ENCODE assay signal across 13 cellular contexts in the genomic region with DNA sequence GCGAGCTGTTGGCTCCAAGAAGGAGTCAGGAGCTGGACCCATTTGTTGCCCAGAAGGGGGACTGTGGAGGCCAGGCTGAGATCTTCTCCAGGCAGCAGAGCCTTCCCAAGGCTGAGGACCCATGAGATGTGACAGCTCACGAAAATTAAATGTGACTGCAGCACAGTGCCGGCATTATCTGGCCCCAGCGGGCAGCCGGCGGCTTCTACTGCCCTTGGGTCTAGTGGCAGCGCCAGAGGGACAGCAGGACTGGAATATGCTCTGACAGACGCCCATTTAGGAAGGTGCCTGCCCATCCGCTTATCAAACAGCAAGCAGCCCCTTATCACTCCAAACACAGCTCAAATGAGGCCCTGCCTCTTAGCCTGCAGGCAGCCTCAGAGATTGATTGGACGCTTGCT.
DNase-seq lines count a peak whose midpoint lies in the region; ATAC-seq and TF ChIP-seq lines count a peak whose summit lies in the region.
"Had no signal": no experiment of that assay in that cellular context is flagged by ENCODE, and none has a peak within 500 bp of the region (broad histone marks: within the 10 kb centered on the region; RNA-seq: fewer than 3 reads in every experiment).

No MANE protein-coding gene starts in this region.

- no peak overlapping the region for H3K4me2 ChIP-seq in smooth muscle cell

- H3K9ac ChIP-seq in adipocyte (ENCODE audit: low read length) (peak overlapping the region; percentile 74), smooth muscle cell (ENCODE audit: low read depth) (no peak overlapping the region)

- H3K27me3 ChIP-seq in adipocyte (replicated peaks; ENCODE audit: control insufficient read depth, insufficient read depth, low read length) (no peaks in the 10 kb centered on the region), heart right ventricle (peaks cover 0 to 3% (median 0%) of the 10 kb centered on the region in 7 donors), smooth muscle cell (ENCODE audit: low read depth) (no peaks in the 10 kb centered on the region), prostate gland (replicated peaks; ENCODE audit: insufficient read depth) (no peaks in the 10 kb centered on the region), body of pancreas (no peaks in the 10 kb centered on the region)
- H3K27me3 ChIP-seq: left lung had no signal

- TF ChIP-seq POLR2A in prostate gland (IDR thresholded peaks at IDR 0.05) (no peak), body of pancreas (IDR thresholded peaks at IDR 0.05) (no peak)

- H3K9me3 ChIP-seq in adipocyte (ENCODE audit: control insufficient read depth, low read length) (no peaks in the 10 kb centered on the region), heart right ventricle (no peaks in the 10 kb centered on the region), smooth muscle cell (replicated peaks; ENCODE audit: low read depth) (no peaks in the 10 kb centered on the region), prostate gland (no peaks in the 10 kb centered on the region), body of pancreas (no peaks in the 10 kb centered on the region)
- H3K9me3 ChIP-seq: left lung, stomach had no signal

- peaks cover 15% of the 10 kb centered on the region for H3F3A ChIP-seq in smooth muscle cell (ENCODE audit: low read depth)

- peaks cover 27% of the 10 kb centered on the region for H3K4me1 ChIP-seq in adipocyte (ENCODE audit: control insufficient read depth, insufficient read depth, low read length)
- H3K4me1 ChIP-seq in heart right ventricle: peaks cover 0 to 30% (median 13%) of the 10 kb centered on the region in 9 donors
- no peaks in the 10 kb centered on the region for H3K4me1 ChIP-seq in smooth muscle cell (ENCODE audit: low read depth)
- H3K4me1 ChIP-seq in prostate gland (replicated peaks): no peaks in the 10 kb centered on the region
- H3K4me1 ChIP-seq in body of pancreas: no peaks in the 10 kb centered on the region
- H3K4me1 ChIP-seq: left lung had no signal

- intact Hi-C loops in heart right ventricle (cut with DNase I): loop anchor here in 6 of 10 donors (2.0 to 10.0 kb wide), 5 partner anchors 742 to 1062 kb away; no protein-coding TSS in a partner anchor
- intact Hi-C loops in prostate gland (cut with DNase I): loop anchor here (5.0 to 10.0 kb wide), 2 partner anchors 742 to 1055 kb away; no protein-coding TSS in a partner anchor
- intact Hi-C loops in body of pancreas (cut with DNase I): no loop called here

- WGBS in heart right ventricle, 2 donors: 49% methylated on average over 10 of the region's 10 CpGs
- WGBS in smooth muscle cell (ENCODE audit: low lambda C conversion rate): 73% methylated on average over 10 of the region's 10 CpGs
- WGBS in prostate gland: 91% methylated on average over 10 of the region's 10 CpGs
- 44 to 77% methylated on average over 10 of the region's 10 CpGs for WGBS in body of pancreas, 2 donors

- H3K4me3 ChIP-seq in adipocyte (ENCODE audit: low read length) (peak overlapping the region; percentile 20), heart right ventricle (no peak overlapping the region), smooth muscle cell (no peak overlapping the region), prostate gland (no peak overlapping the region), body of pancreas (no peak overlapping the region)
- H3K4me3 ChIP-seq: left lung, stomach had no signal

- no peaks in the 10 kb centered on the region for H3K79me2 ChIP-seq in smooth muscle cell (ENCODE audit: low read depth)

- no peaks in the 10 kb centered on the region for H3K36me3 ChIP-seq in adipocyte (ENCODE audit: control insufficient read depth, insufficient read depth, low read length, severe bottlenecking)
- H3K36me3 ChIP-seq in heart right ventricle: no peaks in the 10 kb centered on the region
- H3K36me3 ChIP-seq in smooth muscle cell (ENCODE audit: low read depth): no peaks in the 10 kb centered on the region
- no peaks in the 10 kb centered on the region for H3K36me3 ChIP-seq in prostate gland
- no peaks in the 10 kb centered on the region for H3K36me3 ChIP-seq in body of pancreas (replicated peaks in 1 of 2; ENCODE audit: insufficient read depth in 1 of 2, low read depth in 2 of 2)
- H3K36me3 ChIP-seq: left lung, stomach had no signal

- in situ Hi-C loops in G401 (cut with HindIII; ENCODE audit: low sequenced_read_pairs): no loop called here

- TF ChIP-seq CTCF in heart right ventricle (IDR thresholded peaks at IDR 0.05) (no peak), smooth muscle cell (IDR thresholded peaks at IDR 0.05; ENCODE audit: borderline replicate concordance, insufficient read depth, poor library complexity, severe bottlenecking) (no peak), prostate gland (IDR thresholded peaks at IDR 0.05) (no peak), body of pancreas (IDR thresholded peaks at IDR 0.05) (no peak)

- H3K27ac ChIP-seq in heart right ventricle: peak overlapping the region in 8 of 10 donors; percentile 33 to 58 (median 44)
- H3K27ac ChIP-seq in smooth muscle cell (ENCODE audit: low read depth): no peak overlapping the region
- H3K27ac ChIP-seq in prostate gland: no peak overlapping the region
- no peak overlapping the region for H3K27ac ChIP-seq in body of pancreas
- H3K27ac ChIP-seq: left lung had no signal

- ATAC-seq in heart right ventricle (peak; percentile 9 to 69 (median 37)), body of pancreas (no peak)
- ATAC-seq: naive thymus-derived CD4-positive, alpha-beta T cell had no signal

- H4K20me1 ChIP-seq in smooth muscle cell (ENCODE audit: low read depth): no peaks in the 10 kb centered on the region

- no peak overlapping the region for H2AFZ ChIP-seq in smooth muscle cell (ENCODE audit: low read depth)

- DNase-seq in G401 (ENCODE audit: low spot score) (peak; percentile 12), adipocyte (ENCODE audit: low read depth) (no peak), heart right ventricle (no peak), pons (ENCODE audit: low spot score) (peak; percentile 53), smooth muscle cell (lab: John Stamatoyannopoulos, UW; ENCODE audit: unreplicated experiment) (no peak), prostate gland (ENCODE audit: low spot score) (no peak), activated gamma-delta T cell treated with Interleukin-2 at 50 U/mL for 16 hours (no peak), body of pancreas (no peak)
- DNase-seq: activated T-cell treated with anti-CD3 and anti-CD28 coated beads, Interleukin-2, amount 50 U/mL, for 24 hours; NCI-H1436 treated with DMSO at 0.1 percent for 48 hours had no signal

Comparison
In these comparisons a context has a peak if more than half of its experiments do, and no peak if none do; other contexts are left out.
1. DNase-seq: peak in G401 (single experiment) and pons (single experiment); none in adipocyte (single experiment), heart right ventricle (0 of 2), smooth muscle cell (single experiment), prostate gland (single experiment), activated gamma-delta T cell treated with Interleukin-2 at 50 U/mL for 16 hours (single experiment) and body of pancreas (0 of 4).
2. H3K27ac ChIP-seq: peak in heart right ventricle (8 of 10); none in smooth muscle cell (single experiment), prostate gland (0 of 2) and body of pancreas (0 of 4).